Comparison of ENCODE assay signal across 9 cellular contexts in the genomic region with DNA sequence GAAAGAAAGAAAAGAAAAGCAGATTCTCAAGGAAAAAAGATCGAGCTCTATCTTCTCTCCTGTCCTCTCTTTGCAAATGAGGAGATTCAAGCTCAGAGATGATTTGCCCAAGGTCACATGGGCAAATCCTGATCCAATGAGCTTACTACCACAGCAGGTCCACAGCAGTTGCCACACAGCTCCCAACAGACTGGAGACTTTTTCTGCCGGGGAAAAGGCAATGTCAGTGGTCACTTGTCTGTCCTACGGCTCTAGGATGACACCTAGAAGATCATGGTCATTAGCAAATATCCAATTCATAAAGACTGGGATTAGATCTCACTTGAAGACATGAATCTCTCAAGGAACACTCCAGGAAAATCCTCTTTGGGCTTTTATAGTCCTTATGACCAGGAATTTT. TPM values are rescaled to one million over a fixed set of nuclear protein-coding genes. Genes with fewer than 3 reads are reported as not detected.
DNase-seq lines count a peak whose midpoint lies in the region; ATAC-seq and TF ChIP-seq lines count a peak whose summit lies in the region.
"Had no signal": no experiment of that assay in that cellular context is flagged by ENCODE, and none has a peak within 500 bp of the region (broad histone marks: within the 10 kb centered on the region; RNA-seq: fewer than 3 reads in every experiment).

No MANE protein-coding gene starts in this region.

- no peak for TF ChIP-seq CTCF in right atrium auricular region (IDR thresholded peaks at IDR 0.05)
- no peak for TF ChIP-seq CTCF in brain (conservative IDR thresholded peaks at IDR 0.05)
- TF ChIP-seq CTCF in GM13977 (IDR thresholded peaks at IDR 0.05; ENCODE audit: extremely low read depth, insufficient read depth, missing control alignments), result no peak

- H3K9me3 ChIP-seq in right atrium auricular region, result peaks cover 0 to under 1% of the 10 kb centered on the region in 2 donors
- H3K9me3 ChIP-seq: adrenal gland had no signal

- H3K27me3 ChIP-seq in right atrium auricular region, result no peaks in the 10 kb centered on the region
- H3K27me3 ChIP-seq: adrenal gland had no signal

- peak overlapping the region; percentile 78 to 81 (median 80) for H3K4me3 Mint-ChIP-seq in brain
- peak overlapping the region; percentile 11 to 89 (median 74) for H3K4me3 Mint-ChIP-seq in naive B cell

- H3K36me3 Mint-ChIP-seq in brain (peaks cover 18% of the 10 kb centered on the region), naive B cell (peaks cover 0 to 2% of the 10 kb centered on the region in 2 donors)

- H3K4me1 Mint-ChIP-seq in brain, result peaks cover 41% of the 10 kb centered on the region
- peaks cover 17 to 23% (median 20%) of the 10 kb centered on the region in 3 donors for H3K4me1 Mint-ChIP-seq in naive B cell

- H3K9me3 Mint-ChIP-seq in brain, result peaks cover under 1 to 14% (median 3%) of the 10 kb centered on the region in 5 experiments
- H3K9me3 Mint-ChIP-seq in naive B cell, result peaks cover 0 to 2% (median 0%) of the 10 kb centered on the region in 7 donors

- peak overlapping the region; percentile 77 to 95 for H3K27ac ChIP-seq in right atrium auricular region

- H3K36me3 ChIP-seq in right atrium auricular region, result no peaks in the 10 kb centered on the region
- H3K36me3 ChIP-seq: adrenal gland had no signal

- in situ Hi-C loops in GM13977 (cut with MboI; ENCODE audit: low pct_unique_long_range_greater_than_20kb, low sequenced_read_pairs, unreplicated experiment), result no loop called here

- intact Hi-C loops in left cardiac atrium (cut with DNase I), result loop anchor here in 1 of 2 donors (5.0 to 10.0 kb wide), 2 partner anchors 363 to 455 kb away; partner anchors contain the start of gene CALM1

- H3K27me3 Mint-ChIP-seq in brain, result no peaks in the 10 kb centered on the region
- peaks cover 0 to 9% (median 0%) of the 10 kb centered on the region in 3 donors for H3K27me3 Mint-ChIP-seq in naive B cell

- peaks cover 0 to 29% of the 10 kb centered on the region in 2 donors for H3K4me1 ChIP-seq in right atrium auricular region

- ATAC-seq in left cardiac atrium (no peak), naive B cell (ENCODE audit: low read depth in 2 of 2) (no peak), GM19035 (IDR thresholded peaks at IDR 0.05; ENCODE audit: unreplicated experiment) (no peak)

- no peak overlapping the region for H3K4me3 ChIP-seq in right atrium auricular region

- DNase-seq in right atrium auricular region (ENCODE audit: low spot score) (peak; percentile 47), left cardiac atrium (no peak), naive B cell (peak; percentile 4), GM13977 (ENCODE audit: low spot score) (no peak), SW480 (ENCODE audit: low spot score) (no peak)
- DNase-seq in activated CD4-positive, CD25-positive, alpha-beta regulatory T cell treated with anti-CD3 and anti-CD28 coated beads, Interleukin-2, amount 50 U/mL, for 72 hours, result no peak

- peak overlapping the region; percentile 54 to 92 (median 86) for H3K27ac Mint-ChIP-seq in brain
- H3K27ac Mint-ChIP-seq in naive B cell, result peak overlapping the region in 2 of 6 donors; percentile 54 to 72

RNA-seq across cellular contexts. Expression of gene TTC7B, which starts 58.8 kb away (rescaled TPM):
- 10 to 100 TPM; 45.5 to 57.3 TPM for total RNA-seq in right atrium auricular region
- 10 to 100 TPM; 61.9 to 76.5 TPM for total RNA-seq in left cardiac atrium
- 63.5 TPM for polyA plus RNA-seq in brain (ENCODE audit: insufficient read depth, low read depth, low replicate concordance)
- polyA plus RNA-seq in naive B cell (ENCODE audit: low read depth in 6 of 6), result 1 to 10 TPM in 1 of 6 donors, under 1 TPM in 1, not detected in 4; 0.39 to 1.2 TPM

Comparison
In these comparisons a context has a peak if more than half of its experiments do, and no peak if none do; other contexts are left out.
1. DNase-seq: peak in right atrium auricular region (single experiment) and naive B cell (single experiment); none in left cardiac atrium (single experiment), activated CD4-positive, CD25-positive, alpha-beta regulatory T cell treated with anti-CD3 and anti-CD28 coated beads, Interleukin-2, amount 50 U/mL, for 72 hours (single experiment), GM13977 (single experiment) and SW480 (single experiment).